Comparison of ENCODE assay signal across 24 cellular contexts in the genomic region with DNA sequence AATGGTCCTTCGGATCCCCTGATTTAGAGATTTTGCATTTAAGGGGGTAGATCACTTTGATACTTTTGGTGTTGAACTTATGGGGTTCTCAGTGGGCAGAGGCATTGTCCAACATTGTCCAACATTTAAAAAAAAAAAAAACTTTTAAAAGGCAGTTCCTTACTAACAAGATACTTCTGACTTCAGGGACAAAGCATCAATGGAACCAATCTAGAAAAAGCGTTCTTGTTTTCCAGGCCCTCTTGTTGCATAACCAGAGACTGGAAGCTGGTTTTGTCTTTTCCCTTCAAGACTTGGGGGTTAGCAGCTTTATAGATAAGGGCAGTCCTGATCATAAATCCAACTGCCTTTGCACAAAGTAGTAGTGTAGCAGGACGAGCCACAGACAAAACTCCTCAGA.
"Had no signal": no experiment of that assay in that cellular context is flagged by ENCODE, and none has a peak within 500 bp of the region (broad histone marks: within the 10 kb centered on the region; RNA-seq: fewer than 3 reads in every experiment).

No MANE protein-coding gene starts in this region.

- ATAC-seq: activated CD4-positive, alpha-beta T cell treated with anti-CD3 and anti-CD28 coated beads for 36 hours; body of pancreas had no signal

- H3K4me3 Mint-ChIP-seq: activated CD4-positive, alpha-beta memory T cell treated with anti-CD3 and anti-CD28 coated beads, Interleukin-2, amount 10 ng/mL, durations not matched to agents 7 days and 5 days; activated CD4-positive, alpha-beta T cell treated with anti-CD3 and anti-CD28 coated beads for 36 hours; activated naive CD4-positive, alpha-beta T cell treated with anti-CD3 and anti-CD28 coated beads, Interleukin-2, amount 50 U/mL, for 24 hours; T-helper 1 cell treated with Interleukin-12 subunit alpha and Interleukin-12 subunit beta and Interleukin-4 antibody, amounts not matched to agents 30 μg/mL and 1 μg/mL, for 36 hours had no signal

- H3K9me3 Mint-ChIP-seq: activated naive CD4-positive, alpha-beta T cell treated with anti-CD3 and anti-CD28 coated beads, Interleukin-2, amount 50 U/mL, for 24 hours; T-helper 1 cell treated with Interleukin-12 subunit alpha and Interleukin-12 subunit beta and Interleukin-4 antibody, amounts not matched to agents 30 μg/mL and 1 μg/mL, for 36 hours had no signal

- H3K27me3 ChIP-seq: ascending aorta, body of pancreas had no signal

- H3K4me1 Mint-ChIP-seq: activated CD4-positive, alpha-beta memory T cell treated with anti-CD3 and anti-CD28 coated beads, Interleukin-2, amount 10 ng/mL, durations not matched to agents 7 days and 5 days; activated CD4-positive, alpha-beta T cell treated with anti-CD3 and anti-CD28 coated beads for 36 hours; activated naive CD4-positive, alpha-beta T cell treated with anti-CD3 and anti-CD28 coated beads, Interleukin-2, amount 50 U/mL, for 24 hours had no signal

- FAIRE-seq: bronchial epithelial cell had no signal

- H3K9me3 ChIP-seq: body of pancreas had no signal

- H3K4me1 ChIP-seq: ascending aorta, body of pancreas had no signal

- H3K27me3 Mint-ChIP-seq: activated CD4-positive, alpha-beta memory T cell treated with anti-CD3 and anti-CD28 coated beads, Interleukin-2, amount 10 ng/mL, durations not matched to agents 7 days and 5 days; activated CD4-positive, alpha-beta T cell treated with anti-CD3 and anti-CD28 coated beads for 36 hours; activated naive CD4-positive, alpha-beta T cell treated with anti-CD3 and anti-CD28 coated beads, Interleukin-2, amount 50 U/mL, for 24 hours had no signal

- H3K4me2 ChIP-seq: PC-9 had no signal

- DNase-seq: activated CD4-positive, alpha-beta memory T cell treated with anti-CD3 and anti-CD28 coated beads, Interleukin-2, amount 10 ng/mL, durations not matched to agents 7 days and 5 days; activated CD4-positive, alpha-beta T cell treated with anti-CD3 and anti-CD28 coated beads for 36 hours; activated CD4-positive, alpha-beta T cell treated with anti-CD3 and anti-CD28 coated beads, Interleukin-2, amount 50 U/mL, for 1 hour; activated naive CD4-positive, alpha-beta T cell; activated T-cell treated with anti-CD3 and anti-CD28 coated beads for 4 hours; activated T-cell treated with anti-CD3 and anti-CD28 coated beads, Interleukin-2, amount 50 U/mL, for 48 hours; body of pancreas; central memory CD4-positive, alpha-beta T cell; Karpas-422; MM.1S; NCI-H1105; NCI-H1436; NCI-H1694 treated with DMSO at 0.1 percent for 48 hours; NCI-H2029 treated with DMSO at 0.1 percent for 48 hours; NCI-H510A treated with DMSO at 0.1 percent for 48 hours; NCI-H69; PC-9; SHP77 treated with DMSO at 0.1 percent for 48 hours; T1000 had no signal

- H3K27ac ChIP-seq: ascending aorta, body of pancreas, PC-9, VCaP had no signal

- H3K4me3 ChIP-seq: ascending aorta, body of pancreas, PC-9 had no signal

- H3K27ac Mint-ChIP-seq: activated CD4-positive, alpha-beta memory T cell treated with anti-CD3 and anti-CD28 coated beads, Interleukin-2, amount 10 ng/mL, durations not matched to agents 7 days and 5 days; activated CD4-positive, alpha-beta T cell treated with anti-CD3 and anti-CD28 coated beads for 36 hours; activated naive CD4-positive, alpha-beta T cell treated with anti-CD3 and anti-CD28 coated beads, Interleukin-2, amount 50 U/mL, for 24 hours; T-helper 1 cell treated with Interleukin-12 subunit alpha and Interleukin-12 subunit beta and Interleukin-4 antibody, amounts not matched to agents 30 μg/mL and 1 μg/mL, for 36 hours had no signal

- H3K36me3 ChIP-seq: ascending aorta had no signal

- H2AFZ ChIP-seq: PC-9 had no signal
